In genomic region chr4:8130346-8131066, GRCh38 we compare ENCODE assay signal across 26 cellular contexts.
"Had no signal": no experiment of that assay in that cellular context is flagged by ENCODE, and none has a peak within 500 bp of the region (broad histone marks: within the 10 kb centered on the region; RNA-seq: fewer than 3 reads in every experiment).

No MANE protein-coding gene starts in this region.

- H3K36me3 Mint-ChIP-seq: activated naive CD8-positive, alpha-beta T cell treated with anti-CD3 and anti-CD28 coated beads for 36 hours; naive B cell had no signal

- FAIRE-seq: astrocyte, colon, kidney had no signal

- H3K4me1 ChIP-seq: esophagus squamous epithelium, gastroesophageal sphincter, lower lobe of right lung, right lobe of liver, upper lobe of right lung had no signal

- H3K27ac Mint-ChIP-seq: activated B cell treated with CpG ODN at 0.5 μM for 24 hours; activated CD4-positive, alpha-beta T cell treated with anti-CD3 and anti-CD28 coated beads for 36 hours; activated naive CD8-positive, alpha-beta T cell treated with anti-CD3 and anti-CD28 coated beads for 36 hours; activated T-helper 2 cell treated with anti-CD3 and anti-CD28 coated beads, Interferon-gamma antibody, Interleukin-2, Interleukin-4, amounts not matched to agents 10 μg/mL and 5 μg/mL and 100 μg/mL, durations not matched to agents 14 hours and 24 hours and 36 hours had no signal

- H3K4me1 Mint-ChIP-seq: activated CD4-positive, alpha-beta T cell treated with anti-CD3 and anti-CD28 coated beads for 36 hours; central memory CD8-positive, alpha-beta T cell had no signal

- H3K27ac ChIP-seq: esophagus squamous epithelium, gastroesophageal sphincter, heart right ventricle, lower lobe of right lung, ovary, right lobe of liver, skin epidermis, thoracic aorta, upper lobe of right lung had no signal

- H3K9me3 ChIP-seq: esophagus squamous epithelium, gastroesophageal sphincter, heart right ventricle, lower lobe of right lung, ovary, right lobe of liver, thoracic aorta, upper lobe of right lung had no signal

- H3K9me3 Mint-ChIP-seq: activated B cell treated with CpG ODN at 0.5 μM for 24 hours; activated naive CD8-positive, alpha-beta T cell treated with anti-CD3 and anti-CD28 coated beads for 36 hours; activated T-cell treated with anti-CD3 and anti-CD28 coated beads, Interleukin-2, amount 50 U/mL, for 4 hours; activated T-helper 2 cell treated with anti-CD3 and anti-CD28 coated beads, Interferon-gamma antibody, Interleukin-2, Interleukin-4, amounts not matched to agents 10 μg/mL and 5 μg/mL and 100 μg/mL, durations not matched to agents 14 hours and 24 hours and 36 hours; central memory CD8-positive, alpha-beta T cell; naive B cell had no signal

- ATAC-seq: activated CD4-positive, alpha-beta T cell treated with anti-CD3 and anti-CD28 coated beads for 36 hours; activated T-cell treated with anti-CD3 and anti-CD28 coated beads, Interleukin-2, amount 50 U/mL, for 4 hours; gastroesophageal sphincter; heart right ventricle; lower lobe of right lung; right lobe of liver; upper lobe of right lung had no signal

- H3K36me3 ChIP-seq: heart right ventricle, lower lobe of right lung, ovary, right lobe of liver, thoracic aorta, upper lobe of right lung had no signal

- H3K27me3 ChIP-seq: esophagus squamous epithelium, gastroesophageal sphincter, ovary, right lobe of liver, upper lobe of right lung had no signal

- H3K27me3 Mint-ChIP-seq: activated CD4-positive, alpha-beta T cell treated with anti-CD3 and anti-CD28 coated beads for 36 hours; activated naive CD8-positive, alpha-beta T cell treated with anti-CD3 and anti-CD28 coated beads for 36 hours had no signal

- H3K4me3 ChIP-seq: esophagus squamous epithelium, gastroesophageal sphincter, heart right ventricle, lower lobe of right lung, ovary, right lobe of liver, skin epidermis, thoracic aorta, upper lobe of right lung had no signal

- H3K4me3 Mint-ChIP-seq: activated B cell treated with CpG ODN at 0.5 μM for 24 hours; activated CD4-positive, alpha-beta T cell treated with anti-CD3 and anti-CD28 coated beads for 36 hours; activated naive CD8-positive, alpha-beta T cell treated with anti-CD3 and anti-CD28 coated beads for 36 hours; activated T-cell treated with anti-CD3 and anti-CD28 coated beads, Interleukin-2, amount 50 U/mL, for 4 hours; central memory CD8-positive, alpha-beta T cell had no signal

- DNase-seq: activated B cell treated with CpG ODN at 0.5 μM for 24 hours; activated CD4-positive, alpha-beta T cell treated with anti-CD3 and anti-CD28 coated beads for 36 hours; activated CD4-positive, alpha-beta T cell treated with anti-CD3 and anti-CD28 coated beads, Interleukin-2, amount 50 U/mL, for 4 hours; activated CD8-positive, alpha-beta memory T cell treated with anti-CD3 and anti-CD28 coated beads, Interleukin-2, amount 50 U/mL, for 48 hours; activated naive CD4-positive, alpha-beta T cell; activated naive CD8-positive, alpha-beta T cell treated with anti-CD3 and anti-CD28 coated beads for 36 hours; activated T-cell treated with anti-CD3 and anti-CD28 coated beads, Interleukin-2, amount 50 U/mL, for 4 hours; effector memory CD4-positive, alpha-beta T cell; esophagus squamous epithelium; kidney; lower lobe of right lung; naive B cell; ovary; right lobe of liver; stimulated activated CD4-positive, alpha-beta T cell treated with anti-CD3 and anti-CD28 coated beads, Interleukin-15, amount 100 ng/mL, for 24 hours; stimulated activated naive CD4-positive, alpha-beta T cell treated with Interleukin-2 at 50 U/mL for 16 hours; T1000; upper lobe of right lung had no signal
